In the genomic region with DNA sequence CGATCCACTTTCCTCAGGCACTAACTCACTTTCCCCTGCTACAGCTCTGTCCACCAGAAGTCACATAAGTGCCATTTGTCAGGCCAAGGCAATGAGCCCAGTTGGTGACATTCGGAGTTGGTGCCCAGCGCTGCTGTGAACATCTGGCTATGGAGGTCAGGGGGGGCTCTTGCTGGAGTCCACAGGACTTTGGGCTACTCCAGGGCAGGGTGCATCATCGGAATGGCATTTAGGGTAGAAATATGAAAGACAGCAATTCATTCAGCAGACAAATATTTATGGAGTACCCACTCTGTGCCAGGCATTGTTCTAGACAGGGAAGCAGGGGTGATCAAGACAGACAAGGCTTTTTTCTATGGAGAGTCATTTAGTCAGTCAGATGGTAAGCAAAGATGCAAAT, we compare ENCODE assay signal across 8 cellular contexts. TPM values are rescaled to one million over a fixed set of nuclear protein-coding genes. Genes with fewer than 3 reads are reported as not detected.
DNase-seq lines count a peak whose midpoint lies in the region; ATAC-seq and TF ChIP-seq lines count a peak whose summit lies in the region.

No MANE protein-coding gene starts in this region.

- H3K14ac ChIP-seq in neuronal stem cell (ENCODE audit: low read length), result peak overlapping the region; percentile 5

- H2BK12ac ChIP-seq in neuronal stem cell (ENCODE audit: low read length), result no peak overlapping the region

- no TSS peak for BruUV-seq in Caco-2 (replicated peaks; lab: Mats Ljungman, UMichigan)

- H3K27me3 ChIP-seq in Caco-2 (replicated peaks; ENCODE audit: control insufficient read depth, insufficient read depth, low read length) (no peaks in the 10 kb centered on the region), esophagus squamous epithelium (no peaks in the 10 kb centered on the region), neuronal stem cell (ENCODE audit: control insufficient read depth in 3 of 3, insufficient read depth in 3 of 3, low read depth in 1 of 3, low read length in 3 of 3) (peaks cover 0 to 2% (median 0%) of the 10 kb centered on the region in 3 experiments), tibial artery (no peaks in the 10 kb centered on the region), MM.1S (replicated peaks; ENCODE audit: insufficient read depth, low read length) (no peaks in the 10 kb centered on the region)

- peaks cover 35% of the 10 kb centered on the region for H3K79me2 ChIP-seq in MM.1S (ENCODE audit: low read length)

- DNase-seq in Caco-2 (no peak), RWPE1 (ENCODE audit: low spot score) (peak; percentile 71), esophagus squamous epithelium (lab: John Stamatoyannopoulos, UW) (no peak), neuronal stem cell (ENCODE audit: low spot score) (no peak), tibial artery (no peak), DMS79 treated with DMSO at 0.1 percent for 48 hours (lab: John Stamatoyannopoulos, UW) (no peak), MM.1S (no peak)

- no peak overlapping the region for H2BK120ac ChIP-seq in neuronal stem cell (ENCODE audit: low read depth, low read length)

- no peak for TF ChIP-seq CTCF in Caco-2 (IDR thresholded peaks at IDR 0.05; ENCODE audit: insufficient read depth in 1 of 2, low read depth in 1 of 2, low read length in 1 of 2, severe bottlenecking in 1 of 2, unreplicated experiment in 1 of 2)
- TF ChIP-seq CTCF in RWPE1 (conservative IDR thresholded peaks at IDR 0.05; ENCODE audit: low read depth), result no peak
- TF ChIP-seq CTCF in esophagus squamous epithelium (IDR thresholded peaks at IDR 0.05), result no peak
- TF ChIP-seq CTCF in tibial artery (IDR thresholded peaks at IDR 0.05), result no peak
- TF ChIP-seq CTCF in MM.1S (IDR thresholded peaks at IDR 0.05; ENCODE audit: low read length), result no peak

- H2BK5ac ChIP-seq in neuronal stem cell (ENCODE audit: low read length), result no peak overlapping the region

- H3F3A ChIP-seq in MM.1S (ENCODE audit: insufficient read depth, low read length), result no peaks in the 10 kb centered on the region

- H3K9ac ChIP-seq in neuronal stem cell (ENCODE audit: low read depth, low read length, poor library complexity) (no peak overlapping the region), MM.1S (ENCODE audit: low read length) (no peak overlapping the region)

- H2AK5ac ChIP-seq in neuronal stem cell (ENCODE audit: low read depth, low read length), result no peak overlapping the region

- H4K8ac ChIP-seq in neuronal stem cell (ENCODE audit: low read depth, low read length), result no peak overlapping the region

- no peaks in the 10 kb centered on the region for H3K9me2 ChIP-seq in MM.1S (replicated peaks; ENCODE audit: insufficient read depth, low read length)

- H3K36me3 ChIP-seq in Caco-2 (ENCODE audit: control insufficient read depth, insufficient read depth, low read length) (no peaks in the 10 kb centered on the region), esophagus squamous epithelium (no peaks in the 10 kb centered on the region), neuronal stem cell (replicated peaks in 1 of 2; ENCODE audit: control insufficient read depth in 2 of 2, insufficient read depth in 2 of 2, low read length in 2 of 2) (peaks cover 0 to 12% of the 10 kb centered on the region in 2 donors), tibial artery (no peaks in the 10 kb centered on the region), MM.1S (replicated peaks; ENCODE audit: insufficient read depth, low read length) (no peaks in the 10 kb centered on the region)

- no peaks in the 10 kb centered on the region for H3K9me3 ChIP-seq in Caco-2
- no peaks in the 10 kb centered on the region for H3K9me3 ChIP-seq in esophagus squamous epithelium
- H3K9me3 ChIP-seq in neuronal stem cell (replicated peaks in 1 of 2; ENCODE audit: control insufficient read depth in 2 of 2, insufficient read depth in 1 of 2, low read depth in 1 of 2, low read length in 2 of 2), result no peaks in the 10 kb centered on the region
- H3K9me3 ChIP-seq in tibial artery, result no peaks in the 10 kb centered on the region
- H3K9me3 ChIP-seq in MM.1S (replicated peaks; ENCODE audit: insufficient read depth, low read length), result no peaks in the 10 kb centered on the region

- H3K23ac ChIP-seq in neuronal stem cell (ENCODE audit: low read depth, low read length, poor library complexity), result no peak overlapping the region

- no peak overlapping the region for H3K4me3 ChIP-seq in Caco-2 (ENCODE audit: low read depth, low read length)
- H3K4me3 ChIP-seq in esophagus squamous epithelium, result peak overlapping the region in 1 of 4 donors; percentile 80
- peak overlapping the region in 1 of 2 donors; percentile 82 for H3K4me3 ChIP-seq in neuronal stem cell (ENCODE audit: low read length in 2 of 2)
- H3K4me3 ChIP-seq in tibial artery, result peak overlapping the region in 1 of 2 donors; percentile 95
- no peak overlapping the region for H3K4me3 ChIP-seq in MM.1S (ENCODE audit: low read length)

- H3K27ac ChIP-seq in RWPE1, result peak overlapping the region; percentile 83
- peak overlapping the region in 3 of 4 donors; percentile 24 to 98 (median 65) for H3K27ac ChIP-seq in esophagus squamous epithelium
- no peak overlapping the region for H3K27ac ChIP-seq in neuronal stem cell (replicated peaks; ENCODE audit: low read length)
- peak overlapping the region in 1 of 2 donors; percentile 90 for H3K27ac ChIP-seq in tibial artery
- no peak overlapping the region for H3K27ac ChIP-seq in MM.1S (ENCODE audit: low read length)

- peaks cover 13% of the 10 kb centered on the region for H3K4me1 Mint-ChIP-seq in Caco-2 (ENCODE audit: low read depth, unreplicated experiment)

- CTCF ChIA-PET in Caco-2 (lab: Charles Lee), result no interaction called here
- CTCF ChIA-PET in RWPE1 (lab: Yijun Ruan, JAX), result no interaction called here

- H3K27ac Mint-ChIP-seq in Caco-2 (ENCODE audit: unreplicated experiment), result peak overlapping the region; percentile 95

- H4K20me1 ChIP-seq in MM.1S (ENCODE audit: insufficient read depth, low read length), result peaks cover 7% of the 10 kb centered on the region; the same call in 1 of the 2 replicates

- H3K36me3 Mint-ChIP-seq in Caco-2 (ENCODE audit: insufficient read depth, unreplicated experiment), result peaks cover 27% of the 10 kb centered on the region

- POLR2A ChIA-PET in Caco-2 (lab: Charles Lee), result no interaction called here
- POLR2A ChIA-PET in RWPE1 (lab: Yijun Ruan, JAX; ENCODE audit: low non-redundant PET), result no interaction called here

- intact Hi-C loops in Caco-2 (cut with micrococcal nuclease; ENCODE audit: unreplicated experiment) (loop anchor here (5.0 to 10.0 kb wide), 2 partner anchors 81 to 1172 kb away; partner anchors contain the start of genes MMAB and MVK), esophagus squamous epithelium (cut with DNase I) (no loop called here), tibial artery (cut with DNase I; ENCODE audit: low total_unique reads) (loop anchor here (5.0 kb wide), 1 partner anchor 143 kb away; no protein-coding TSS in a partner anchor)

- H3K4me1 ChIP-seq in Caco-2 (peaks cover 19% of the 10 kb centered on the region; the same call in 1 of the 2 replicates), esophagus squamous epithelium (peaks cover 0 to 53% (median 26%) of the 10 kb centered on the region in 3 donors), neuronal stem cell (ENCODE audit: control insufficient read depth in 2 of 2, insufficient read depth in 1 of 2, low read depth in 1 of 2, low read length in 2 of 2) (peaks cover 8 to 27% of the 10 kb centered on the region in 2 donors), tibial artery (peaks cover 0 to 41% (median 22%) of the 10 kb centered on the region in 4 donors), MM.1S (ENCODE audit: low read length) (no peaks in the 10 kb centered on the region)

- TF ChIP-seq POLR2A in esophagus squamous epithelium (IDR thresholded peaks at IDR 0.05), result no peak

- peak overlapping the region; percentile 93 for H3K4me3 Mint-ChIP-seq in Caco-2 (ENCODE audit: unreplicated experiment)

- H3K9me3 Mint-ChIP-seq in Caco-2 (ENCODE audit: unreplicated experiment), result no peaks in the 10 kb centered on the region

- peak overlapping the region; percentile 58 for H3K18ac ChIP-seq in neuronal stem cell (ENCODE audit: low read length)

- WGBS in esophagus squamous epithelium, 2 donors, result 64 to 80% methylated on average over 4 of the region's 4 CpGs
- WGBS in neuronal stem cell (ENCODE audit: extremely low coverage in 2 of 2, insufficient read length in 2 of 2, insufficient replicate concordance in 1 of 2), 2 donors, result no CpG with 5 or more reads among the region's 4 CpGs

- peaks cover 3% of the 10 kb centered on the region for H3K79me1 ChIP-seq in neuronal stem cell (ENCODE audit: low read depth, low read length)

- ATAC-seq in HG03175 (IDR thresholded peaks at IDR 0.05; ENCODE audit: unreplicated experiment), result no peak

- H2AFZ ChIP-seq in neuronal stem cell (ENCODE audit: low read length), result peak overlapping the region; percentile 95
- H2AFZ ChIP-seq in MM.1S (ENCODE audit: low read length), result no peak overlapping the region

- no peak overlapping the region for H4K91ac ChIP-seq in neuronal stem cell (ENCODE audit: low read depth, low read length, poor library complexity)

- no peaks in the 10 kb centered on the region for H3K27me3 Mint-ChIP-seq in Caco-2 (ENCODE audit: insufficient read depth, unreplicated experiment)

- no peak overlapping the region for H3K4ac ChIP-seq in neuronal stem cell (ENCODE audit: low read length)

- H2BK15ac ChIP-seq in neuronal stem cell (ENCODE audit: low read length), result no peak overlapping the region

- peak overlapping the region; percentile 61 for H3K4me2 ChIP-seq in neuronal stem cell (ENCODE audit: insufficient read depth, low read length, poor library complexity, severe bottlenecking)
- no peak overlapping the region for H3K4me2 ChIP-seq in MM.1S (ENCODE audit: low read depth, low read length)

RNA-seq across cellular contexts. Expression of gene PPP1CC, which starts 1.5 kb away (rescaled TPM):
- 202 and 213 TPM in 2 replicates for total RNA-seq in Caco-2 (2022)
- 100 to 1,000 TPM in 3 of 4 donors, 10 to 100 TPM in 1; 55.3 to 127 (median 114) TPM for total RNA-seq in esophagus squamous epithelium
- 313 TPM for polyA plus RNA-seq in neuronal stem cell (2013, experiment 1 of 2)
- polyA plus RNA-seq in neuronal stem cell (2013, experiment 2 of 2), result 313 TPM

RNA-seq across cellular contexts. Expression of gene HVCN1, which starts 55.3 kb away (rescaled TPM):
- 0.23 TPM in 1 of 2 replicates, not detected in the other for total RNA-seq in Caco-2 (2022)
- 1 to 10 TPM; 1.0 to 5.7 (median 1.7) TPM for total RNA-seq in esophagus squamous epithelium
- 11.0 TPM for polyA plus RNA-seq in neuronal stem cell (2013, experiment 1 of 2)
- polyA plus RNA-seq in neuronal stem cell (2013, experiment 2 of 2), result 11.1 TPM

Comparison
In these comparisons a context has a peak if more than half of its experiments do, and no peak if none do; other contexts are left out.
1. H3K27ac ChIP-seq: peak in RWPE1 (single experiment) and esophagus squamous epithelium (3 of 4); none in neuronal stem cell (single experiment) and MM.1S (single experiment).